In genomic region chr10:13718820-13719219, GRCh38 we compare ENCODE assay signal across 9 cellular contexts.
DNase-seq lines count a peak whose midpoint lies in the region; ATAC-seq and TF ChIP-seq lines count a peak whose summit lies in the region.
"Had no signal": no experiment of that assay in that cellular context is flagged by ENCODE, and none has a peak within 500 bp of the region (broad histone marks: within the 10 kb centered on the region; RNA-seq: fewer than 3 reads in every experiment).

No MANE protein-coding gene starts in this region.

- POLR2A ChIA-PET in activated naive CD8-positive, alpha-beta T cell treated with anti-CD3 and anti-CD28 coated beads, Interleukin-2, amount 10 ng/mL, durations not matched to agents 7 days and 5 days (lab: Charles Lee) = no interaction called here

- intact Hi-C loops in right lobe of liver (cut with DNase I) = no loop called here

- no peak overlapping the region for H3K27ac Mint-ChIP-seq in T-helper 2 cell treated with Interferon-gamma antibody and Interleukin-4, amounts not matched to agents 5 μg/mL and 100 μg/mL, for 36 hours
- H3K27ac Mint-ChIP-seq in activated naive CD8-positive, alpha-beta T cell treated with anti-CD3 and anti-CD28 coated beads, Interleukin-2, amount 10 ng/mL, durations not matched to agents 7 days and 5 days = peak overlapping the region; percentile 25

- peak overlapping the region; percentile 56 for H3K4me3 Mint-ChIP-seq in T-helper 2 cell treated with Interferon-gamma antibody and Interleukin-4, amounts not matched to agents 5 μg/mL and 100 μg/mL, for 36 hours
- peak overlapping the region; percentile 67 for H3K4me3 Mint-ChIP-seq in activated naive CD8-positive, alpha-beta T cell treated with anti-CD3 and anti-CD28 coated beads, Interleukin-2, amount 10 ng/mL, durations not matched to agents 7 days and 5 days

- TF ChIP-seq POLR2A in right lobe of liver (IDR thresholded peaks at IDR 0.05) = no peak

- no peaks in the 10 kb centered on the region for H3K36me3 ChIP-seq in right lobe of liver

- peaks cover 16% of the 10 kb centered on the region for H3K4me1 Mint-ChIP-seq in T-helper 2 cell treated with Interferon-gamma antibody and Interleukin-4, amounts not matched to agents 5 μg/mL and 100 μg/mL, for 36 hours (ENCODE audit: low read depth)
- peaks cover 14% of the 10 kb centered on the region for H3K4me1 Mint-ChIP-seq in activated naive CD8-positive, alpha-beta T cell treated with anti-CD3 and anti-CD28 coated beads, Interleukin-2, amount 10 ng/mL, durations not matched to agents 7 days and 5 days

- peaks cover 11% of the 10 kb centered on the region for H3K27me3 Mint-ChIP-seq in T-helper 2 cell treated with Interferon-gamma antibody and Interleukin-4, amounts not matched to agents 5 μg/mL and 100 μg/mL, for 36 hours (ENCODE audit: low read depth)
- H3K27me3 Mint-ChIP-seq in activated naive CD8-positive, alpha-beta T cell treated with anti-CD3 and anti-CD28 coated beads, Interleukin-2, amount 10 ng/mL, durations not matched to agents 7 days and 5 days = peaks cover 12% of the 10 kb centered on the region

- H3K9me3 ChIP-seq in right lobe of liver = no peaks in the 10 kb centered on the region

- DNase-seq in T-helper 2 cell treated with Interferon-gamma antibody and Interleukin-4, amounts not matched to agents 5 μg/mL and 100 μg/mL, for 36 hours (ENCODE audit: low spot score) = no peak
- DNase-seq in T-helper 2 cell (no peak), right lobe of liver (no peak), iPS-NIHi11 (ENCODE audit: low spot score) (no peak)
- DNase-seq in activated naive CD8-positive, alpha-beta T cell treated with anti-CD3 and anti-CD28 coated beads, Interleukin-2, amount 10 ng/mL, durations not matched to agents 7 days and 5 days = no peak

- WGBS in right lobe of liver (ENCODE audit: insufficient coverage, low coverage, low lambda C conversion rate, missing lambda C conversion rate) = 71% methylated on average over 3 of the region's 4 CpGs

- ATAC-seq in activated naive CD8-positive, alpha-beta T cell treated with anti-CD3 and anti-CD28 coated beads, Interleukin-2, amount 10 ng/mL, durations not matched to agents 7 days and 5 days (ENCODE audit: low read depth) = no peak
- ATAC-seq in right lobe of liver (no peak), GM21825 (IDR thresholded peaks at IDR 0.05; ENCODE audit: unreplicated experiment) (no peak), HG02981 (IDR thresholded peaks at IDR 0.05; ENCODE audit: unreplicated experiment) (no peak)

- peaks cover 5% of the 10 kb centered on the region for H3K9me3 Mint-ChIP-seq in T-helper 2 cell treated with Interferon-gamma antibody and Interleukin-4, amounts not matched to agents 5 μg/mL and 100 μg/mL, for 36 hours
- H3K9me3 Mint-ChIP-seq in activated naive CD8-positive, alpha-beta T cell treated with anti-CD3 and anti-CD28 coated beads, Interleukin-2, amount 10 ng/mL, durations not matched to agents 7 days and 5 days = no peaks in the 10 kb centered on the region

- no peaks in the 10 kb centered on the region for H3K27me3 ChIP-seq in right lobe of liver

- no peaks in the 10 kb centered on the region for H3K36me3 Mint-ChIP-seq in T-helper 2 cell treated with Interferon-gamma antibody and Interleukin-4, amounts not matched to agents 5 μg/mL and 100 μg/mL, for 36 hours (ENCODE audit: low read depth)
- no peaks in the 10 kb centered on the region for H3K36me3 Mint-ChIP-seq in activated naive CD8-positive, alpha-beta T cell treated with anti-CD3 and anti-CD28 coated beads, Interleukin-2, amount 10 ng/mL, durations not matched to agents 7 days and 5 days

- H3K4me3 ChIP-seq in right lobe of liver = no peak overlapping the region

- TF ChIP-seq CTCF in right lobe of liver (IDR thresholded peaks at IDR 0.05) = no peak

- H3K27ac ChIP-seq in right lobe of liver = peak overlapping the region in 2 of 3 donors; percentile 11 to 51
- peak overlapping the region; percentile 88 for H3K27ac ChIP-seq in temporal lobe (ENCODE audit: low read depth, low read length)
- H3K27ac ChIP-seq: epithelial cell of prostate had no signal

- peaks cover 0 to 7% (median 3%) of the 10 kb centered on the region in 4 donors for H3K4me1 ChIP-seq in right lobe of liver
